Comparison of ENCODE assay signal across 24 cellular contexts in genomic region chr3:42665050-42665878, GRCh38. TPM values are rescaled to one million over a fixed set of nuclear protein-coding genes. Genes with fewer than 3 reads are reported as not detected.
A peak's percentile ranks its signal among the peaks of the same experiment; 100 is the strongest.
DNase-seq lines count a peak whose midpoint lies in the region; ATAC-seq and TF ChIP-seq lines count a peak whose summit lies in the region.
"Had no signal": no experiment of that assay in that cellular context is flagged by ENCODE, and none has a peak within 500 bp of the region (broad histone marks: within the 10 kb centered on the region; RNA-seq: fewer than 3 reads in every experiment).

No MANE protein-coding gene starts in this region.

- H3K36me3 ChIP-seq in SK-N-SH (replicated peaks in 1 of 2; ENCODE audit: control insufficient read depth in 1 of 2, insufficient read depth in 2 of 2, low read length in 1 of 2) (peaks cover 0 to 12% of the 10 kb centered on the region in 2 experiments), endodermal cell (ENCODE audit: control insufficient read depth, insufficient read depth, low read length) (no peaks in the 10 kb centered on the region), sigmoid colon (peaks cover 0 to 6% (median 0%) of the 10 kb centered on the region in 4 donors)

- peaks cover 6% of the 10 kb centered on the region for H3K4me1 Mint-ChIP-seq in endodermal cell

- WGBS in SK-N-SH (ENCODE audit: low lambda C conversion rate): 95% methylated on average over 3 of the region's 15 CpGs
- WGBS in endodermal cell (ENCODE audit: insufficient coverage in 1 of 2, insufficient read length in 1 of 2), 2 experiments: 86 to 100% methylated on average over 6 to 15 of the region's 15 CpGs
- 78 to 84% methylated on average over 15 of the region's 15 CpGs for WGBS in sigmoid colon, 2 donors

- H3K4me2 ChIP-seq in SK-N-SH: no peak overlapping the region

- intact Hi-C loops in sigmoid colon (cut with DNase I): no loop called here

- no peak for TF ChIP-seq RAD21 in SK-N-SH (IDR thresholded peaks at IDR 0.05; ENCODE audit: low read length)

- TF ChIP-seq EP300 in SK-N-SH (IDR thresholded peaks at IDR 0.05; ENCODE audit: borderline replicate concordance in 1 of 2, low read depth in 1 of 2, low read length in 1 of 2) (no peak), sigmoid colon (IDR thresholded peaks at IDR 0.05) (no peak)

- peak; percentile 27 for DNase-seq in SK-N-SH
- peak; percentile 27 for DNase-seq in GM10266 (ENCODE audit: extremely low spot score)
- peak; percentile 38 for DNase-seq in endodermal cell
- DNase-seq in sigmoid colon: peak; percentile 64
- DNase-seq in GOT3 (lab: John Stamatoyannopoulos, UW): no peak
- DNase-seq in T1000 (lab: John Stamatoyannopoulos, UW): no peak
- no peak for DNase-seq in NCI-H524 (lab: John Stamatoyannopoulos, UW)
- DNase-seq: activated CD4-positive, alpha-beta T cell treated with anti-CD3 and anti-CD28 coated beads, Interleukin-2, amount 50 U/mL, for 48 hours; activated gamma-delta T cell; amygdala; CD4-positive, CD25-positive, alpha-beta regulatory T cell; HFFc6; NCI-H146; NCI-H345; stimulated activated CD4-positive, alpha-beta T cell treated with anti-CD3 and anti-CD28 coated beads, Interleukin-4, amount 100 ng/mL, for 1 hour; T-helper 1 cell had no signal

- H3K27ac Mint-ChIP-seq in endodermal cell: no peak overlapping the region
- H3K27ac Mint-ChIP-seq: CD4-positive, CD25-positive, alpha-beta regulatory T cell; HFFc6 had no signal

- POLR2A ChIA-PET in SK-N-SH (lab: Yijun Ruan, JAX): interaction anchor here (1.1 kb wide), 1 partner anchor 83 kb away, joined by 3 read pairs; the partner anchor contains the start of gene SEC22C

- no peaks in the 10 kb centered on the region for H3K36me3 Mint-ChIP-seq in endodermal cell (ENCODE audit: low read depth)
- H3K36me3 Mint-ChIP-seq: CD4-positive, CD25-positive, alpha-beta regulatory T cell had no signal

- H3K9me3 ChIP-seq in SK-N-SH: no peaks in the 10 kb centered on the region
- no peaks in the 10 kb centered on the region for H3K9me3 ChIP-seq in endodermal cell (ENCODE audit: control insufficient read depth, low read length)
- H3K9me3 ChIP-seq in sigmoid colon: no peaks in the 10 kb centered on the region
- H3K9me3 ChIP-seq: left lung had no signal

- no peak overlapping the region for H3K27ac ChIP-seq in SK-N-SH (ENCODE audit: low read depth in 2 of 2, low read length in 1 of 2)
- no peak overlapping the region for H3K27ac ChIP-seq in endodermal cell (ENCODE audit: low read depth, low read length)
- peak overlapping the region; percentile 8 to 44 (median 30) for H3K27ac ChIP-seq in sigmoid colon
- H3K27ac ChIP-seq: 22Rv1, left lung, VCaP had no signal

- H3K79me2 ChIP-seq in SK-N-SH (ENCODE audit: insufficient read depth): no peaks in the 10 kb centered on the region

- H3K4me3 Mint-ChIP-seq in endodermal cell: no peak overlapping the region
- H3K4me3 Mint-ChIP-seq: CD4-positive, CD25-positive, alpha-beta regulatory T cell; HFFc6 had no signal

- no peak for TF ChIP-seq POLR2A in sigmoid colon (IDR thresholded peaks at IDR 0.05)

- CTCF ChIA-PET in SK-N-SH (lab: Yijun Ruan, JAX): interaction anchor here (0.7 to 1.6 kb wide), 4 partner anchors 79 to 115 kb away, joined by 3 to 4 read pairs (median 4); no protein-coding TSS in a partner anchor

- H3K9ac ChIP-seq in SK-N-SH (no peak overlapping the region), endodermal cell (ENCODE audit: extremely low read depth, low read length, poor library complexity, severe bottlenecking) (no peak overlapping the region)

- H3K4me1 ChIP-seq in SK-N-SH (ENCODE audit: control insufficient read depth in 1 of 2, insufficient read depth in 2 of 2, low read depth in 1 of 2, low read length in 1 of 2) (peaks cover 0 to 14% of the 10 kb centered on the region in 2 experiments; a peak in 1 of 4 replicates), endodermal cell (ENCODE audit: control insufficient read depth, insufficient read depth, low read length) (no peaks in the 10 kb centered on the region), sigmoid colon (peaks cover 0 to 36% (median 34%) of the 10 kb centered on the region in 4 donors)
- H3K4me1 ChIP-seq: left lung had no signal

- H3K9me3 Mint-ChIP-seq in endodermal cell: no peaks in the 10 kb centered on the region
- H3K9me3 Mint-ChIP-seq: CD4-positive, CD25-positive, alpha-beta regulatory T cell; HFFc6 had no signal

- no peaks in the 10 kb centered on the region for H3K27me3 ChIP-seq in SK-N-SH (ENCODE audit: insufficient read depth)
- H3K27me3 ChIP-seq in endodermal cell (ENCODE audit: control insufficient read depth, insufficient read depth, low read length, poor library complexity, severe bottlenecking): no peaks in the 10 kb centered on the region
- H3K27me3 ChIP-seq in sigmoid colon: no peaks in the 10 kb centered on the region
- H3K27me3 ChIP-seq: left lung had no signal

- no peak overlapping the region for H2AFZ ChIP-seq in SK-N-SH (ENCODE audit: low read depth)

- H3K9me2 ChIP-seq in SK-N-SH: no peaks in the 10 kb centered on the region

- peaks cover 3% of the 10 kb centered on the region for H3K27me3 Mint-ChIP-seq in endodermal cell (ENCODE audit: insufficient read depth)

- H3K4me3 ChIP-seq in SK-N-SH (ENCODE audit: low read depth in 2 of 2, low read length in 1 of 2) (no peak overlapping the region), endodermal cell (ENCODE audit: low read length) (no peak overlapping the region), sigmoid colon (no peak overlapping the region)
- H3K4me3 ChIP-seq: left lung had no signal

- H4K20me1 ChIP-seq in SK-N-SH (ENCODE audit: insufficient read depth): no peaks in the 10 kb centered on the region

- TF ChIP-seq CTCF in SK-N-SH (IDR thresholded peaks at IDR 0.05): no peak
- TF ChIP-seq CTCF in GM10266 (IDR thresholded peaks at IDR 0.05; ENCODE audit: control insufficient read depth, insufficient read depth, low read depth, missing control alignments): no peak
- TF ChIP-seq CTCF in endodermal cell (conservative IDR thresholded peaks at IDR 0.05): no peak
- no peak for TF ChIP-seq CTCF in sigmoid colon (IDR thresholded peaks at IDR 0.05)

- ATAC-seq in SK-N-SH treated with all-trans-retinoic acid at 6 μM for 48 hours: no peak
- ATAC-seq: left lung had no signal

- no peaks in the 10 kb centered on the region for H3F3A ChIP-seq in SK-N-SH (replicated peaks; ENCODE audit: insufficient read depth)

TF ChIP-seq in SK-N-SH, 30 proteins besides CTCF, POLR2A, EP300 and RAD21 (continues in another document):
- TF ChIP-seq RXRA (IDR thresholded peaks at IDR 0.05; ENCODE audit: borderline replicate concordance, low read depth): no peak

TF ChIP-seq in SK-N-SH treated with all-trans-retinoic acid at 6 μM for 48 hours, 23 proteins besides CTCF, POLR2A, EP300 and RAD21 (continues in another document):
- TF ChIP-seq ZC3H10 (CRISPR knock-in tag; IDR thresholded peaks at IDR 0.05): no peak
- no peak for TF ChIP-seq SNAI2 (CRISPR knock-in tag; IDR thresholded peaks at IDR 0.05)
- TF ChIP-seq RARB (CRISPR knock-in tag; IDR thresholded peaks at IDR 0.05): no peak
- no peak for TF ChIP-seq ESRRG (CRISPR knock-in tag; IDR thresholded peaks at IDR 0.05)
- no peak for TF ChIP-seq ZNF8 (CRISPR knock-in tag; IDR thresholded peaks at IDR 0.05)
- no peak for TF ChIP-seq BACH2 (CRISPR knock-in tag; IDR thresholded peaks at IDR 0.05; ENCODE audit: borderline replicate concordance)
- no peak for TF ChIP-seq TOX (CRISPR knock-in tag; IDR thresholded peaks at IDR 0.05; ENCODE audit: borderline replicate concordance)
- TF ChIP-seq, protein P1, sequence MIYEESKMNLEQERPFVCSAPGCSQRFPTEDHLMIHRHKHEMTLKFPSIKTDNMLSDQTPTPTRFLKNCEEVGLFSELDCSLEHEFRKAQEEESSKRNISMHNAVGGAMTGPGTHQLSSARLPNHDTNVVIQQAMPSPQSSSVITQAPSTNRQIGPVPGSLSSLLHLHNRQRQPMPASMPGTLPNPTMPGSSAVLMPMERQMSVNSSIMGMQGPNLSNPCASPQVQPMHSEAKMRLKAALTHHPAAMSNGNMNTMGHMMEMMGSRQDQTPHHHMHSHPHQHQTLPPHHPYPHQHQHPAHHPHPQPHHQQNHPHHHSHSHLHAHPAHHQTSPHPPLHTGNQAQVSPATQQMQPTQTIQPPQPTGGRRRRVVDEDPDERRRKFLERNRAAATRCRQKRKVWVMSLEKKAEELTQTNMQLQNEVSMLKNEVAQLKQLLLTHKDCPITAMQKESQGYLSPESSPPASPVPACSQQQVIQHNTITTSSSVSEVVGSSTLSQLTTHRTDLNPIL (CRISPR knock-in tag; IDR thresholded peaks at IDR 0.05; ENCODE audit: low read depth): no peak

RNA-seq across cellular contexts. Expression of gene ZBTB47, which starts 11.8 kb away (rescaled TPM):
- polyA plus RNA-seq in SK-N-SH (2012; rRNA removed) (9.9 and 13.0 TPM in 2 replicates), sigmoid colon (10 to 100 TPM in 1 of 3 donors, 1 to 10 TPM in 2; 6.2 to 21.0 (median 9.5) TPM)
- polyA plus RNA-seq in SK-N-SH (2012; cell fraction: cytosol; rRNA removed): 4.3 and 7.4 TPM in 2 replicates
- 18.6 and 21.5 TPM in 2 replicates for polyA plus RNA-seq in SK-N-SH (2012; cell fraction: nucleus; rRNA removed)
- total RNA-seq in endodermal cell (1 to 10 TPM; 4.6 to 7.2 TPM), sigmoid colon (10 to 100 TPM; 34.9 to 74.8 (median 56.9) TPM)
- 7.1 TPM for polyA plus RNA-seq in endodermal cell (2013, experiment 1 of 2)
- polyA plus RNA-seq in endodermal cell (2013, experiment 2 of 2): 6.2 TPM
- polyA plus RNA-seq: CD4-positive, CD25-positive, alpha-beta regulatory T cell had no signal

RNA-seq across cellular contexts. Expression of gene KLHL40, which starts 20.1 kb away (rescaled TPM):
- polyA plus RNA-seq in SK-N-SH (2012; rRNA removed) (not detected in 2 replicates), sigmoid colon (not detected)
- not detected in 2 replicates for polyA plus RNA-seq in SK-N-SH (2012; cell fraction: cytosol; rRNA removed)
- polyA plus RNA-seq in SK-N-SH (2012; cell fraction: nucleus; rRNA removed): not detected in 2 replicates
- total RNA-seq in endodermal cell (not detected), sigmoid colon (under 1 TPM in 1 of 4 donors, not detected in 3; under 0.01 TPM)
- 0.21 TPM for polyA plus RNA-seq in endodermal cell (2013, experiment 1 of 2)
- 0.21 TPM for polyA plus RNA-seq in endodermal cell (2013, experiment 2 of 2)
- total RNA-seq: CD4-positive, CD25-positive, alpha-beta regulatory T cell; fibroblast of villous mesenchyme; HFFc6; left lung; M059J had no signal
- polyA plus RNA-seq: CD4-positive, CD25-positive, alpha-beta regulatory T cell had no signal

RNA-seq across cellular contexts. Expression of gene HHATL, which starts 37.3 kb away (rescaled TPM):
- polyA plus RNA-seq in SK-N-SH (2012; rRNA removed): not detected in 2 replicates
- polyA plus RNA-seq in SK-N-SH (2012; cell fraction: cytosol; rRNA removed): not detected in 2 replicates
- polyA plus RNA-seq in SK-N-SH (2012; cell fraction: nucleus; rRNA removed): 0.09 TPM in 1 of 2 replicates, not detected in the other
- not detected for total RNA-seq in endodermal cell
- polyA plus RNA-seq in endodermal cell (2013, experiment 1 of 2): not detected
- not detected for polyA plus RNA-seq in endodermal cell (2013, experiment 2 of 2)
- total RNA-seq in sigmoid colon: not detected
- 1 to 10 TPM in 1 of 3 donors, under 1 TPM in 1, not detected in 1; 0.31 to 1.4 TPM for polyA plus RNA-seq in sigmoid colon
- total RNA-seq: CD4-positive, CD25-positive, alpha-beta regulatory T cell; cerebellum; fibroblast of villous mesenchyme; HFFc6; M059J; omental fat pad had no signal
- polyA plus RNA-seq: CD4-positive, CD25-positive, alpha-beta regulatory T cell had no signal

Comparison
In these comparisons a context has a peak if more than half of its experiments do, and no peak if none do; other contexts are left out.
1. DNase-seq: peak in SK-N-SH (single experiment), GM10266 (single experiment), endodermal cell (single experiment) and sigmoid colon (single experiment); none in GOT3 (single experiment), T1000 (single experiment) and NCI-H524 (0 of 2).
2. H3K27ac ChIP-seq: peak in sigmoid colon (4 of 4); none in SK-N-SH (0 of 2) and endodermal cell (single experiment).
3. RNA of gene ZBTB47, which starts 11.8 kb away (total RNA-seq): 34.9 to 74.8 TPM in sigmoid colon; 4.6 to 7.2 TPM in endodermal cell; every median in the first group is over 4 times any median in the second.